8 cellular contexts compared by ENCODE assay signal in the genomic region with DNA sequence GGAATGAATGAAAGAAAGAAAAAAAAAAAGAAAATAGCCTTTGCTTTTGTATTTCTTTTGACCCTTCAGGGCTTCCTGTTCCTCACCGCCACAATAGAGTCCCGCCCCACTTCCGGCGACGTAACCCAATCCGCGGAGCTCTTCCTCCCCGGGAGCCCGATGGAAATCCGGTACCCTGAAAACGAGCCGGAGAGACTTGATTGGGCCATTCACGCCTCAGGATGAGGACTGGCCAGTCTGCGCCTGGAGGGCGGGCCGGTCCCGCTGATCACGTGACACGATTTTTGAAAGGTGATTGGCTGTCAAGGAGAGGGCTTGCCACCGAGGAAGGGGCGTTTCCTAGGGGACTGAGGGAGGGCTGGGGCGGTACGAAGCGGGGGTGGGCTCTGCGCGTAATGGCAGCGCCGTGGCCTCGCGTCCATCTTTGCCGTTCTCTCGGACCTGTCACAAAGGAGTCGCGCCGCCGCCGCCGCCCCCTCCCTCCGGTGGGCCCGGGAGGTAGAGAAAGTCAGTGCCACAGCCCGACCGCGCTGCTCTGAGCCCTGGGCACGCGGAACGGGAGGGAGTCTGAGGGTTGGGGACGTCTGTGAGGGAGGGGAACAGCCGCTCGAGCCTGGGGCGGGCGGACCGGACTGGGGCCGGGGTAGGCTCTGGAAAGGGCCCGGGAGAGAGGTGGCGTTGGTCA. TPM values are rescaled to one million over a fixed set of nuclear protein-coding genes. Genes with fewer than 3 reads are reported as not detected.
DNase-seq lines count a peak whose midpoint lies in the region; ATAC-seq and TF ChIP-seq lines count a peak whose summit lies in the region.

A gene with protein sequence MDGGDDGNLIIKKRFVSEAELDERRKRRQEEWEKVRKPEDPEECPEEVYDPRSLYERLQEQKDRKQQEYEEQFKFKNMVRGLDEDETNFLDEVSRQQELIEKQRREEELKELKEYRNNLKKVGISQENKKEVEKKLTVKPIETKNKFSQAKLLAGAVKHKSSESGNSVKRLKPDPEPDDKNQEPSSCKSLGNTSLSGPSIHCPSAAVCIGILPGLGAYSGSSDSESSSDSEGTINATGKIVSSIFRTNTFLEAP (minus strand): TSS at position 95 of the 685 bp plus-strand sequence. CDS start 12,185 bp downstream, outside the sequence.
A gene (plus strand): TSS at position 385 of the 685 bp plus-strand sequence. CDS start 18,330 bp downstream, outside the sequence.

- peak within 1 kb of the TSS; percentile 95 for H3K27ac Mint-ChIP-seq in activated naive CD8-positive, alpha-beta T cell

- H3K9me3 Mint-ChIP-seq in activated naive CD8-positive, alpha-beta T cell (ENCODE audit: low read depth) = no peaks in the 10 kb centered on the region

- CTCF ChIA-PET in GM10248 (lab: Yijun Ruan, JAX) = interaction anchor here (0.7 to 2.1 kb wide), 4 partner anchors 11 to 114 kb away, joined by 3 to 5 read pairs (median 3); no protein-coding TSS in a partner anchor

- POLR2A ChIA-PET in GM10248 (lab: Yijun Ruan, JAX) = interaction anchor here (0.5 to 0.7 kb wide), 4 partner anchors 25 to 381 kb away, joined by 3 to 7 read pairs (median 3); no protein-coding TSS in a partner anchor

- no peaks in the 10 kb centered on the region for H3K36me3 Mint-ChIP-seq in activated naive CD8-positive, alpha-beta T cell

- H3K27me3 Mint-ChIP-seq in activated naive CD8-positive, alpha-beta T cell = no peaks in the 10 kb centered on the region

- H3K27ac ChIP-seq in temporal lobe (ENCODE audit: low read depth, low read length) = peak within 1 kb of the TSS; percentile 87

- ATAC-seq in HG02623 (IDR thresholded peaks at IDR 0.05; ENCODE audit: unreplicated experiment) = peak; percentile 88

- H3K4me1 Mint-ChIP-seq in activated naive CD8-positive, alpha-beta T cell (ENCODE audit: low read depth) = peaks cover 57% of the 10 kb centered on the region

- TF ChIP-seq CTCF in GM10248 (IDR thresholded peaks at IDR 0.05; ENCODE audit: control extremely low read depth, extremely low read depth, low read depth, missing control alignments) = no peak

- peak within 1 kb of the TSS; percentile 100 for H3K4me3 Mint-ChIP-seq in activated naive CD8-positive, alpha-beta T cell

- DNase-seq in GM10248 (ENCODE audit: extremely low spot score) (peak; percentile 100), NCI-H1105 (lab: John Stamatoyannopoulos, UW) (peak; percentile 91), SKM-1 treated with dmso at 0.1 percent for 144 hours (lab: John Stamatoyannopoulos, UW; ENCODE audit: unreplicated experiment) (peak; percentile 99), glomerular endothelial cell (ENCODE audit: extremely low read depth, low read depth, low spot score) (peak; percentile 95), occipital lobe (lab: John Stamatoyannopoulos, UW) (peak; percentile 100)

RNA-seq across cellular contexts. Expression of the first gene that starts in this region (rescaled TPM):
- total RNA-seq in glomerular endothelial cell = 52.3 and 59.0 TPM in 2 replicates
- total RNA-seq in occipital lobe = 104 TPM
- total RNA-seq in temporal lobe = 96.9 TPM

RNA-seq across cellular contexts. Expression of the second gene that starts in this region (rescaled TPM):
- 36.8 and 47.1 TPM in 2 replicates for total RNA-seq in glomerular endothelial cell
- total RNA-seq in occipital lobe = 75.5 TPM
- total RNA-seq in temporal lobe = 61.7 TPM

Comparison
In these comparisons a context has a peak if more than half of its experiments do, and no peak if none do; other contexts are left out.
1. Peak in every context shown above with its lines: DNase-seq, ATAC-seq and H3K27ac ChIP-seq.